ENCODE assay signal across 20 cellular contexts in the genomic region with DNA sequence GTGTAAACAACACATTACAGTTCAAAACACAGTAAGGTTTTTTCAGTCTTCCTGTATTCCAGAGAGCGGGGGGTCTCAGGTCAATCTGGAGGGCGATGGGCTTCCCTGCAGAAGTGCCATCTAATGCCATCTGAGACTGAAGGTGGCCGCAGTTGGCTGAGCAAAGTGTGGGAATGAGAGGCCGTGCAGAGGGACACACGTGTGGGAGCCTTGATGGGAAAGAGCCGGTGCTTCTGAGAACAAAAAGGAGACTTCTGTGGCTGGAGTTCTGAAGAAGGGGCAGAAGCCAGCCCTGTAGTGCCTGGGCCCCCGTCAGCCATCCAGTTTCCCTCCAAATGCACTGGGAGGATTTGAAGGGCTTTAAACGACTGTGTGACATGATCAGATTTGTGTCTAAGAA.
DNase-seq lines count a peak whose midpoint lies in the region; TF ChIP-seq lines count a peak whose summit lies in the region.
"Had no signal": no experiment of that assay in that cellular context is flagged by ENCODE, and none has a peak within 500 bp of the region (broad histone marks: within the 10 kb centered on the region; RNA-seq: fewer than 3 reads in every experiment).

No MANE protein-coding gene starts in this region.

- DNase-seq in AG04450 (ENCODE audit: low read depth, low spot score) (no peak), endodermal cell (peak; percentile 11), osteocyte (ENCODE audit: extremely low spot score, unreplicated experiment) (peak; percentile 32), stomach (peak; percentile 19), MCF 10A (ENCODE audit: unreplicated experiment) (no peak), LoVo (ENCODE audit: low spot score) (no peak)
- no peak for DNase-seq in central memory CD4-positive, alpha-beta T cell
- DNase-seq: 8988T; ACHN; C1 segment of cervical spinal cord; Calu3; CD4-positive, alpha-beta memory T cell; COR-L47; DMS53; DMS79 treated with DMSO at 0.1 percent for 48 hours; GF-D8; H7; HCEC 1CT had no signal

- no peak overlapping the region for H3K9ac ChIP-seq in endodermal cell (ENCODE audit: extremely low read depth, low read length, poor library complexity, severe bottlenecking)
- H3K9ac ChIP-seq: GM23248 had no signal

- TF ChIP-seq CTCF in AG04450 (IDR thresholded peaks at IDR 0.05; ENCODE audit: low read depth, low read length) (no peak), endodermal cell (conservative IDR thresholded peaks at IDR 0.05) (no peak), osteocyte (IDR thresholded peaks at IDR 0.05) (no peak), stomach (IDR thresholded peaks at IDR 0.05) (no peak), MCF 10A (IDR thresholded peaks at IDR 0.05; ENCODE audit: unreplicated experiment) (no peak)

- POLR2A ChIA-PET in AG04450 (lab: Yijun Ruan, JAX) = no interaction called here
- POLR2A ChIA-PET in MCF 10A (lab: Yijun Ruan, JAX) = no interaction called here

- CTCF ChIA-PET in AG04450 (lab: Charles Lee) (no interaction called here), MCF 10A (lab: Yijun Ruan, JAX) (no interaction called here)

- TF ChIP-seq POLR2A in stomach (IDR thresholded peaks at IDR 0.05) = no peak

- H3K36me3 Mint-ChIP-seq in endodermal cell (ENCODE audit: low read depth) (no peaks in the 10 kb centered on the region), osteocyte (ENCODE audit: unreplicated experiment) (no peaks in the 10 kb centered on the region), MCF 10A (ENCODE audit: insufficient read depth, unreplicated experiment) (no peaks in the 10 kb centered on the region)
- H3K36me3 Mint-ChIP-seq: CD4-positive, alpha-beta memory T cell had no signal

- H3K4me3 ChIP-seq in AG04450 (ENCODE audit: low read depth, low read length) (no peak overlapping the region), endodermal cell (ENCODE audit: low read length) (no peak overlapping the region), stomach (no peak overlapping the region)
- H3K4me3 ChIP-seq: A549, GM23248 had no signal

- 86 to 99% methylated on average over 8 of the region's 8 CpGs for WGBS in endodermal cell (ENCODE audit: insufficient coverage in 1 of 2, insufficient read length in 1 of 2), 2 experiments
- 76 to 88% (median 80%) methylated on average over 8 of the region's 8 CpGs for WGBS in stomach, 5 donors

- no TSS peak for BruUV-seq in MCF 10A (replicated peaks; lab: Mats Ljungman, UMichigan)

- peak overlapping the region; percentile 21 for H3K27ac ChIP-seq in AG04450 (ENCODE audit: low read depth, low read length)
- H3K27ac ChIP-seq in endodermal cell (ENCODE audit: low read depth, low read length) = no peak overlapping the region
- H3K27ac ChIP-seq in stomach = no peak overlapping the region
- H3K27ac ChIP-seq: A549, GM23248 had no signal

- no peaks in the 10 kb centered on the region for H3K4me1 ChIP-seq in endodermal cell (ENCODE audit: control insufficient read depth, insufficient read depth, low read length)
- H3K4me1 ChIP-seq in stomach = no peaks in the 10 kb centered on the region
- H3K4me1 ChIP-seq: A549 had no signal

- H3K4me3 Mint-ChIP-seq in endodermal cell (no peak overlapping the region), osteocyte (ENCODE audit: unreplicated experiment) (no peak overlapping the region), MCF 10A (ENCODE audit: unreplicated experiment) (no peak overlapping the region)
- H3K4me3 Mint-ChIP-seq: CD4-positive, alpha-beta memory T cell had no signal

- TF ChIP-seq EP300 in stomach (IDR thresholded peaks at IDR 0.05) = no peak

- H3K27ac Mint-ChIP-seq in endodermal cell = no peak overlapping the region
- no peak overlapping the region for H3K27ac Mint-ChIP-seq in osteocyte (ENCODE audit: unreplicated experiment)
- no peak overlapping the region for H3K27ac Mint-ChIP-seq in MCF 10A (ENCODE audit: low read depth, unreplicated experiment)
- H3K27ac Mint-ChIP-seq: CD4-positive, alpha-beta memory T cell had no signal

- H3K36me3 ChIP-seq in endodermal cell (ENCODE audit: control insufficient read depth, insufficient read depth, low read length) (no peaks in the 10 kb centered on the region), stomach (no peaks in the 10 kb centered on the region)

- H3K9me3 ChIP-seq in AG04450 (ENCODE audit: control insufficient read depth, insufficient read depth, low read length) = no peaks in the 10 kb centered on the region
- H3K9me3 ChIP-seq in endodermal cell (ENCODE audit: control insufficient read depth, low read length) = no peaks in the 10 kb centered on the region
- no peaks in the 10 kb centered on the region for H3K9me3 ChIP-seq in stomach
- H3K9me3 ChIP-seq: A549 had no signal

- H3K4me1 Mint-ChIP-seq in endodermal cell (no peaks in the 10 kb centered on the region), osteocyte (ENCODE audit: unreplicated experiment) (no peaks in the 10 kb centered on the region), MCF 10A (ENCODE audit: insufficient read depth, unreplicated experiment) (no peaks in the 10 kb centered on the region)

- H3K9me3 Mint-ChIP-seq in endodermal cell (no peaks in the 10 kb centered on the region), osteocyte (ENCODE audit: unreplicated experiment) (no peaks in the 10 kb centered on the region), MCF 10A (ENCODE audit: unreplicated experiment) (no peaks in the 10 kb centered on the region)

- intact Hi-C loops in stomach (cut with DNase I; ENCODE audit: low total_unique reads) = no loop called here
- intact Hi-C loops in MCF 10A (cut with micrococcal nuclease) = no loop called here

- peaks cover 16% of the 10 kb centered on the region for H3K27me3 Mint-ChIP-seq in endodermal cell (ENCODE audit: insufficient read depth)
- peaks cover 10% of the 10 kb centered on the region for H3K27me3 Mint-ChIP-seq in osteocyte (ENCODE audit: unreplicated experiment)
- peaks cover 66% of the 10 kb centered on the region for H3K27me3 Mint-ChIP-seq in MCF 10A (ENCODE audit: insufficient read depth, unreplicated experiment)

- H3K27me3 ChIP-seq in AG04450 (ENCODE audit: control insufficient read depth, insufficient read depth, low read length) = peaks cover 8% of the 10 kb centered on the region
- H3K27me3 ChIP-seq in endodermal cell (ENCODE audit: control insufficient read depth, insufficient read depth, low read length, poor library complexity, severe bottlenecking) = peaks cover 9% of the 10 kb centered on the region
- H3K27me3 ChIP-seq in stomach = peaks cover 0 to 9% (median 0%) of the 10 kb centered on the region in 3 donors

Comparison
In these comparisons a context has a peak if more than half of its experiments do, and no peak if none do; other contexts are left out.
1. DNase-seq: peak in endodermal cell (single experiment), osteocyte (single experiment) and stomach (single experiment); none in AG04450 (single experiment), MCF 10A (single experiment), central memory CD4-positive, alpha-beta T cell (single experiment) and LoVo (single experiment).